Comparison of ENCODE assay signal across 17 cellular contexts in the genomic region with DNA sequence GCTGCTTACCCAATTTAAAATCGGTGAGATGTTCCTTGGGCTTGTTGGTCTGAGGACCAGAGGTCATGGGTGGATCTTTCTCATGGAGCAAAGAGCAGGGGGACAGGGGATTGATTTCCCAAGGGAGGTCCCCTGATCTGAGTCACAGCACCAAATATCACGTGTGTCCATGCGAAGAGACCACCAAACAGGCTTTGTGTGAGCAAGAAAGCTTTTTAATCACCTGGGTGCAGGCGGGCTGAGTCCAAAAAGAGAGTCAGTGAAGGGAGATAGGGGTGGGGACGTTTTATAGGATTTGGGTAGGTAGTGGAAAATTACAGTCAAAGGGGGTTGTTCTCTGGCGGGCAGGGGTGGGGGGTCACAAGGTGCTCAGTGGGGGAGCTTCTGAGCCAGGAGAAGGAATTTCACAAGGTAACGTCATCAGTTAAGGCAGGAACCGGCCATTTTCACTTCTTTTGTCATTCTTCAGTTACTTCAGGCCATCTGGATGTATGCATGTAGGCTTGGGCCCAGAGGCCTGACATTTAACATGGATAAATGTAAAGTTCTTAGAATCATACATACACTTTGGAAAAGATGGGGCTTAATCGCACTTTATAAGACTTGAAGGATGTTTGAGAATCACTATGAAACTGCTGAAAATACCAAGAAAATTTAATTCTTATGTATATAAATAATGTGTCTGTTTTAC. TPM values are rescaled to one million over a fixed set of nuclear protein-coding genes. Genes with fewer than 3 reads are reported as not detected.
"Had no signal": no experiment of that assay in that cellular context is flagged by ENCODE, and none has a peak within 500 bp of the region (broad histone marks: within the 10 kb centered on the region; RNA-seq: fewer than 3 reads in every experiment).

No MANE protein-coding gene starts in this region.

RNA-seq across cellular contexts. Expression of a gene that starts 18.8 kb away (rescaled TPM):
- total RNA-seq: activated CD4-positive, alpha-beta memory T cell treated with anti-CD3 and anti-CD28 coated beads, Interleukin-2, amount 10 ng/mL, durations not matched to agents 7 days and 5 days; activated CD4-positive, alpha-beta T cell treated with anti-CD3 and anti-CD28 coated beads, Interleukin-2, amount 10 ng/mL, durations not matched to agents 7 days and 5 days; activated naive CD4-positive, alpha-beta T cell treated with anti-CD3 and anti-CD28 coated beads, Interleukin-2, amount 50 U/mL, for 72 hours; activated naive CD8-positive, alpha-beta T cell treated with anti-CD3 and anti-CD28 coated beads, Interleukin-2, amount 10 ng/mL, durations not matched to agents 7 days and 5 days; activated T-cell treated with anti-CD3 and anti-CD28 coated beads, Interleukin-2, amount 50 U/mL, for 72 hours; ascending aorta; breast epithelium; cardiac muscle cell; dermis microvascular lymphatic vessel endothelial cell; endothelial cell of umbilical vein; esophagus squamous epithelium; fibroblast of lung; fibroblast of villous mesenchyme; gastroesophageal sphincter; glomerular endothelial cell; T-helper 1 cell treated with Interleukin-12 subunit alpha and Interleukin-12 subunit beta and Interleukin-4 antibody, amounts not matched to agents 30 ng/mL and 1 ng/mL, for 36 hours had no signal
- polyA plus RNA-seq: cardiac muscle cell, endothelial cell of umbilical vein, esophagus, fibroblast of lung had no signal

RNA-seq across cellular contexts. Expression of a gene that starts 19.9 kb away (rescaled TPM):
- total RNA-seq: activated CD4-positive, alpha-beta memory T cell treated with anti-CD3 and anti-CD28 coated beads, Interleukin-2, amount 10 ng/mL, durations not matched to agents 7 days and 5 days; ascending aorta; endothelial cell of umbilical vein; fibroblast of villous mesenchyme; glomerular endothelial cell had no signal
- polyA plus RNA-seq: cardiac muscle cell, endothelial cell of umbilical vein had no signal
